ENCODE assay signal across 1 cellular context in the genomic region with DNA sequence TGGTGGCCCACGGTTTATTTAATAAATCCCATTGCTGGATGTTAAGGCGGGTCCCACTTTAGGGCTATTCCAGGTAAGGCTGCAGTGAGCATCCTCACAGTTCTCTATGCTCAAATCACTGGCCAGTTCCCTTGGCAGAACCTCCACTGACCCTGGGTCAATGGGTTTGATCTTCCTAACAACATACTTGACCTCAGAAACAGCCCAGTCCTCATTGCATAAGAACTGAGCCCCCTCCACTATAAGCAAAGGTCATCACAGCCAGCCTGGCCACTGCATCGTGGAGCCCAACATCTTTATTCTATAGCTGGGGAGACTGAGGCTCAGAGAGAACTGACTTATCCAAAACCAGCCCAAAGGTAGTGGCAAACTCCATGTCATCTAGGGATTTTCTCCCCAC.
TF ChIP-seq lines count a peak whose summit lies in the region.

No MANE protein-coding gene starts in this region.

TF ChIP-seq in H1, 55 proteins besides CTCF, POLR2A, EP300 and RAD21:
- TF ChIP-seq, protein P1, sequence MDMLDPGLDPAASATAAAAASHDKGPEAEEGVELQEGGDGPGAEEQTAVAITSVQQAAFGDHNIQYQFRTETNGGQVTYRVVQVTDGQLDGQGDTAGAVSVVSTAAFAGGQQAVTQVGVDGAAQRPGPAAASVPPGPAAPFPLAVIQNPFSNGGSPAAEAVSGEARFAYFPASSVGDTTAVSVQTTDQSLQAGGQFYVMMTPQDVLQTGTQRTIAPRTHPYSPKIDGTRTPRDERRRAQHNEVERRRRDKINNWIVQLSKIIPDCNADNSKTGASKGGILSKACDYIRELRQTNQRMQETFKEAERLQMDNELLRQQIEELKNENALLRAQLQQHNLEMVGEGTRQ (IDR thresholded peaks at IDR 0.05; ENCODE audit: low read length) = no peak
- TF ChIP-seq SP4 (IDR thresholded peaks at IDR 0.05; ENCODE audit: low read length) (no peak), PHF8 (conservative IDR thresholded peaks at IDR 0.05; ENCODE audit: low read depth, low read length) (no peak), SP1 (IDR thresholded peaks at IDR 0.05; ENCODE audit: low read depth, low read length) (no peak), YY1 (IDR thresholded peaks at IDR 0.05; ENCODE audit: low read depth, low read length) (no peak)
- TF ChIP-seq, protein P2, sequence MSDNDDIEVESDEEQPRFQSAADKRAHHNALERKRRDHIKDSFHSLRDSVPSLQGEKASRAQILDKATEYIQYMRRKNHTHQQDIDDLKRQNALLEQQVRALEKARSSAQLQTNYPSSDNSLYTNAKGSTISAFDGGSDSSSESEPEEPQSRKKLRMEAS (IDR thresholded peaks at IDR 0.05) = no peak
